In genomic region chr2:74847075-74847858, GRCh38 we compare ENCODE assay signal across 20 cellular contexts. TPM values are rescaled to one million over a fixed set of nuclear protein-coding genes. Genes with fewer than 3 reads are reported as not detected.
A peak's percentile ranks its signal among the peaks of the same experiment; 100 is the strongest.
DNase-seq lines count a peak whose midpoint lies in the region; ATAC-seq and TF ChIP-seq lines count a peak whose summit lies in the region.
"Had no signal": no experiment of that assay in that cellular context is flagged by ENCODE, and none has a peak within 500 bp of the region (broad histone marks: within the 10 kb centered on the region; RNA-seq: fewer than 3 reads in every experiment).

No MANE protein-coding gene starts in this region.

- TF ChIP-seq CTCF in WTC11 (IDR thresholded peaks at IDR 0.05) (no peak), Caco-2 (IDR thresholded peaks at IDR 0.05; ENCODE audit: insufficient read depth in 1 of 2, low read depth in 1 of 2, low read length in 1 of 2, severe bottlenecking in 1 of 2, unreplicated experiment in 1 of 2) (no peak)

- H3K4me1 ChIP-seq in BLaER1 (peaks cover 88% of the 10 kb centered on the region), Caco-2 (peaks cover 74% of the 10 kb centered on the region)
- peaks cover 41 to 89% of the 10 kb centered on the region in 2 donors for H3K4me1 ChIP-seq in naive thymus-derived CD4-positive, alpha-beta T cell (ENCODE audit: control insufficient read depth in 2 of 2, insufficient read depth in 2 of 2, low read length in 2 of 2)

- H3K27me3 Mint-ChIP-seq in WTC11 (ENCODE audit: low read depth) (no peaks in the 10 kb centered on the region), Caco-2 (ENCODE audit: insufficient read depth, unreplicated experiment) (no peaks in the 10 kb centered on the region)
- H3K27me3 Mint-ChIP-seq in naive thymus-derived CD4-positive, alpha-beta T cell = no peaks in the 10 kb centered on the region
- H3K27me3 Mint-ChIP-seq: natural killer cell treated with Interleukin-12 subunit alpha and Interleukin-12 subunit beta and Interleukin-15 and Interleukin-18, amount 100 ng/mL, for 72 hours; stimulated activated memory B cell treated with anti-CD40 and anti-IgM and Interleukin-4, amounts not matched to agents 10 μg/mL and 1 μg/mL and 100 μg/mL, for 72 hours had no signal

- H3K27ac ChIP-seq in BLaER1 = 0 out of 2 replicates have a peak overlapping the region, but pooled peaks have one; percentile 29
- H3K27ac ChIP-seq in naive thymus-derived CD4-positive, alpha-beta T cell (ENCODE audit: low read depth, low read length) = peak overlapping the region; percentile 54
- H3K27ac ChIP-seq: hepatocyte, vagina had no signal

- DNase-seq in ELR (ENCODE audit: low read depth) (peak; percentile 22), WTC11 (ENCODE audit: low spot score) (no peak), left colon (no peak), Caco-2 (no peak)
- no peak for DNase-seq in naive thymus-derived CD4-positive, alpha-beta T cell
- DNase-seq in stimulated activated naive CD8-positive, alpha-beta T cell treated with anti-CD3 and anti-CD28 coated beads, Interleukin-15, Interleukin-2, amounts not matched to agents 100 U/mL and 50 U/mL, for 24 hours = no peak
- DNase-seq: activated naive CD4-positive, alpha-beta T cell treated with anti-CD3 and anti-CD28 coated beads, Interleukin-2, amount 50 U/mL, for 16 hours; cerebellar nuclear complex; KBM-7; NCI-H1930; NCI-H526; right cardiac atrium; RPMI8226; T-helper 9 cell had no signal

- no TSS peak for BruUV-seq in Caco-2 (replicated peaks; lab: Mats Ljungman, UMichigan)

- no peak overlapping the region for H3K4me3 Mint-ChIP-seq in WTC11
- peak overlapping the region in 7 of 10 donors; percentile 6 to 82 (median 36) for H3K4me3 Mint-ChIP-seq in naive thymus-derived CD4-positive, alpha-beta T cell
- H3K4me3 Mint-ChIP-seq in Caco-2 (ENCODE audit: unreplicated experiment) = no peak overlapping the region
- H3K4me3 Mint-ChIP-seq: natural killer cell treated with Interleukin-12 subunit alpha and Interleukin-12 subunit beta and Interleukin-15 and Interleukin-18, amount 100 ng/mL, for 72 hours; stimulated activated memory B cell treated with anti-CD40 and anti-IgM and Interleukin-4, amounts not matched to agents 10 μg/mL and 1 μg/mL and 100 μg/mL, for 72 hours had no signal

- H3K36me3 Mint-ChIP-seq in WTC11 (no peaks in the 10 kb centered on the region; the same call in 1 of the 2 replicates), Caco-2 (ENCODE audit: insufficient read depth, unreplicated experiment) (peaks cover 6% of the 10 kb centered on the region)
- peaks cover 0 to 7% (median 3%) of the 10 kb centered on the region in 5 donors for H3K36me3 Mint-ChIP-seq in naive thymus-derived CD4-positive, alpha-beta T cell
- H3K36me3 Mint-ChIP-seq: natural killer cell treated with Interleukin-12 subunit alpha and Interleukin-12 subunit beta and Interleukin-15 and Interleukin-18, amount 100 ng/mL, for 72 hours had no signal

- CTCF ChIA-PET in WTC11 (lab: Charles Lee) (interaction anchor here (1.1 to 2.1 kb wide), 2 partner anchors 10 to 12 kb away, joined by 3 to 17 read pairs; no protein-coding TSS in a partner anchor), Caco-2 (lab: Charles Lee) (interaction anchor here (0.6 kb wide), 1 partner anchor 40 kb away, joined by 3 read pairs; no protein-coding TSS in a partner anchor)
- CTCF ChIA-PET in naive thymus-derived CD4-positive, alpha-beta T cell (lab: Charles Lee) = interaction anchor here (5.1 to 5.6 kb wide), 2 partner anchors 10 to 28 kb away, joined by 31 to 52 read pairs; partner anchors contain the start of gene HK2

- peak overlapping the region; percentile 93; the same call in 1 of the 2 replicates for H3K4me2 ChIP-seq in BLaER1
- H3K4me2 ChIP-seq: hepatocyte had no signal

- no peaks in the 10 kb centered on the region for H3K27me3 ChIP-seq in BLaER1
- H3K27me3 ChIP-seq in naive thymus-derived CD4-positive, alpha-beta T cell (ENCODE audit: control insufficient read depth in 2 of 2, insufficient read depth in 2 of 2, low read length in 2 of 2) = no peaks in the 10 kb centered on the region
- no peaks in the 10 kb centered on the region for H3K27me3 ChIP-seq in Caco-2 (replicated peaks; ENCODE audit: control insufficient read depth, insufficient read depth, low read length)
- H3K27me3 ChIP-seq: hepatocyte, left lung, vagina had no signal

- H3K9me3 ChIP-seq in BLaER1 (no peaks in the 10 kb centered on the region), Caco-2 (no peaks in the 10 kb centered on the region)
- no peaks in the 10 kb centered on the region for H3K9me3 ChIP-seq in naive thymus-derived CD4-positive, alpha-beta T cell (ENCODE audit: control insufficient read depth in 2 of 3, low read length in 3 of 3)
- H3K9me3 ChIP-seq: left lung, vagina had no signal

- no peak for ATAC-seq in WTC11
- no peak for ATAC-seq in naive thymus-derived CD4-positive, alpha-beta T cell
- ATAC-seq in left colon = no peak
- no peak for ATAC-seq in stimulated activated naive CD8-positive, alpha-beta T cell treated with anti-CD3 and anti-CD28 coated beads, Interleukin-15, Interleukin-2, amounts not matched to agents 100 U/mL and 50 U/mL, for 24 hours
- ATAC-seq: left lung; natural killer cell treated with Interleukin-12 subunit alpha and Interleukin-12 subunit beta and Interleukin-15 and Interleukin-18, amount 100 ng/mL, for 72 hours; right cardiac atrium; stimulated activated memory B cell treated with anti-CD40 and anti-IgM and Interleukin-4, amounts not matched to agents 10 μg/mL and 1 μg/mL and 100 μg/mL, for 72 hours had no signal

- H3K36me3 ChIP-seq in BLaER1 (peaks cover 67% of the 10 kb centered on the region), Caco-2 (ENCODE audit: control insufficient read depth, insufficient read depth, low read length) (no peaks in the 10 kb centered on the region)
- no peaks in the 10 kb centered on the region for H3K36me3 ChIP-seq in naive thymus-derived CD4-positive, alpha-beta T cell (ENCODE audit: control insufficient read depth in 2 of 3, insufficient read depth in 3 of 3, low read length in 3 of 3)
- H3K36me3 ChIP-seq: left lung, vagina had no signal

- peak overlapping the region; percentile 76 for H3K27ac Mint-ChIP-seq in WTC11
- H3K27ac Mint-ChIP-seq in naive thymus-derived CD4-positive, alpha-beta T cell = peak overlapping the region; percentile 50 to 99 (median 95)
- no peak overlapping the region for H3K27ac Mint-ChIP-seq in Caco-2 (ENCODE audit: unreplicated experiment)
- H3K27ac Mint-ChIP-seq: natural killer cell treated with Interleukin-12 subunit alpha and Interleukin-12 subunit beta and Interleukin-15 and Interleukin-18, amount 100 ng/mL, for 72 hours had no signal

- H3K4me1 Mint-ChIP-seq in WTC11 (peaks cover 99% of the 10 kb centered on the region), Caco-2 (ENCODE audit: low read depth, unreplicated experiment) (peaks cover 54% of the 10 kb centered on the region)
- peaks cover 80 to 100% (median 96%) of the 10 kb centered on the region in 7 donors for H3K4me1 Mint-ChIP-seq in naive thymus-derived CD4-positive, alpha-beta T cell

- intact Hi-C loops in naive thymus-derived CD4-positive, alpha-beta T cell (cut with micrococcal nuclease) = loop anchor here in 1 of 2 donors (10.0 kb wide), 2 partner anchors 922 to 1612 kb away; partner anchors contain the start of genes CCT7, DGUOK and PRADC1
- intact Hi-C loops in left colon (cut with DNase I, micrococcal nuclease) (no loop called here), Caco-2 (cut with micrococcal nuclease; ENCODE audit: unreplicated experiment) (no loop called here)

- H3K9me3 Mint-ChIP-seq in WTC11 (no peaks in the 10 kb centered on the region), Caco-2 (ENCODE audit: unreplicated experiment) (no peaks in the 10 kb centered on the region)
- H3K9me3 Mint-ChIP-seq in naive thymus-derived CD4-positive, alpha-beta T cell = no peaks in the 10 kb centered on the region
- H3K9me3 Mint-ChIP-seq: natural killer cell treated with Interleukin-12 subunit alpha and Interleukin-12 subunit beta and Interleukin-15 and Interleukin-18, amount 100 ng/mL, for 72 hours; stimulated activated memory B cell treated with anti-CD40 and anti-IgM and Interleukin-4, amounts not matched to agents 10 μg/mL and 1 μg/mL and 100 μg/mL, for 72 hours had no signal

- POLR2A ChIA-PET in WTC11 (lab: Charles Lee) = no interaction called here
- POLR2A ChIA-PET in naive thymus-derived CD4-positive, alpha-beta T cell (lab: Charles Lee) = interaction anchor here (0.7 to 5.2 kb wide), 5 partner anchors 9 to 121 kb away, joined by 3 to 107 read pairs (median 3); partner anchors contain the start of gene HK2
- POLR2A ChIA-PET in Caco-2 (lab: Charles Lee) = no interaction called here

- H3K4me3 ChIP-seq in BLaER1 = no peak overlapping the region
- H3K4me3 ChIP-seq in naive thymus-derived CD4-positive, alpha-beta T cell (ENCODE audit: low read length) = no peak overlapping the region
- no peak overlapping the region for H3K4me3 ChIP-seq in Caco-2 (ENCODE audit: low read depth, low read length)
- H3K4me3 ChIP-seq: hepatocyte, left lung, vagina had no signal

- H3K9ac ChIP-seq in BLaER1 = no peak overlapping the region

- peaks cover 100% of the 10 kb centered on the region for H4K20me1 ChIP-seq in BLaER1

TF ChIP-seq in WTC11, 78 proteins besides CTCF, POLR2A, EP300 and RAD21:
- TF ChIP-seq ZNF121 (CRISPR knock-in tag; IDR thresholded peaks at IDR 0.05) (peak; percentile 85), ZNF317 (CRISPR knock-in tag; IDR thresholded peaks at IDR 0.05; ENCODE audit: borderline replicate concordance, low read depth) (no peak)

RNA-seq across cellular contexts. Expression of gene HK2, which starts 13.3 kb away (rescaled TPM):
- total RNA-seq in WTC11 (2021) (61.6 to 74.5 TPM (median 73.9 TPM) in 3 replicates), left colon (100 to 1,000 TPM; 172 to 423 TPM), Caco-2 (2022) (19.9 and 22.6 TPM in 2 replicates)
- 10 to 100 TPM; 11.1 to 74.6 (median 17.7) TPM for total RNA-seq in naive thymus-derived CD4-positive, alpha-beta T cell
- polyA plus RNA-seq in naive thymus-derived CD4-positive, alpha-beta T cell = 1 to 10 TPM; 3.6 to 6.3 TPM

Comparison
In these comparisons a context has a peak if more than half of its experiments do, and no peak if none do; other contexts are left out.
1. H3K4me3 Mint-ChIP-seq: peak in naive thymus-derived CD4-positive, alpha-beta T cell (7 of 10); none in WTC11 (single experiment) and Caco-2 (single experiment).